In the genomic region with DNA sequence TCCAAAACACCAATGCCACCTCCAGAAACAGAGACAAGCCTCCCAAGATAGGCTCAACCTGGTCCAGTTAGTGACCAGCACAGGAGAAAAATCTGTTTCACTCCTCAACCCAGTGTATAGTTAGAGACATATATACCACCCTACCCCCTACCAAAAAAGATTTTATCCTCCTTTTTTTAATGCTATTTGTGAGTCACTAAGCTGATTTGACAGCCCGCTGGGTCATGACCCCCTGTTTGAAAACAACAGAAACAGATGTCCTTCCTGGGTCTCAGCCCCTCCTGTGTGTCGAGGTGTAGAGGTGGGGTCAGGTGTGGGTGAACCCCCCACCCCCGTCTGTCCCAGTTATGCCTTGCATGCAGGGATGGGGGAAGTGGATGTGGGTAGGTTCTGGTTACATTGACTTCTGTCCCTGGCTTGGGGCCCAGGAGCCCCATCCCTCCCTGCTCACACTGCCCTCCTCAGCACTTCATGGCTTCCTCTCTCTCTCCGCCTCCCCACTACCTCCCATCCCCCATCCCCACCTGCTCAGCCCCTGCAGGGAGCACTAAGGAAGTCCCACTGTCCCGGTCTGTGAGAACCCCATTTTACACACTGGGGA, we compare ENCODE assay signal across 18 cellular contexts. TPM values are rescaled to one million over a fixed set of nuclear protein-coding genes. Genes with fewer than 3 reads are reported as not detected.
A peak's percentile ranks its signal among the peaks of the same experiment; 100 is the strongest.
DNase-seq lines count a peak whose midpoint lies in the region; ATAC-seq and TF ChIP-seq lines count a peak whose summit lies in the region.
"Had no signal": no experiment of that assay in that cellular context is flagged by ENCODE, and none has a peak within 500 bp of the region (broad histone marks: within the 10 kb centered on the region; RNA-seq: fewer than 3 reads in every experiment).

No MANE protein-coding gene starts in this region.

- no peak overlapping the region for H3K4me3 Mint-ChIP-seq in activated T-helper 17 cell treated with anti-CD3 and anti-CD28 coated beads, Interleukin-2, amount 50 U/mL, for 72 hours
- H3K4me3 Mint-ChIP-seq: natural killer cell treated with Interleukin-12 subunit alpha and Interleukin-12 subunit beta and Interleukin-15 and Interleukin-18, amount 100 ng/mL, for 72 hours; T-helper 1 cell treated with Interleukin-12 subunit alpha and Interleukin-12 subunit beta and Interleukin-4 antibody, amounts not matched to agents 30 μg/mL and 1 μg/mL, for 36 hours had no signal

- H3K27ac Mint-ChIP-seq in activated T-helper 17 cell treated with anti-CD3 and anti-CD28 coated beads, Interleukin-2, amount 50 U/mL, for 72 hours = peak overlapping the region; percentile 30
- H3K27ac Mint-ChIP-seq: natural killer cell treated with Interleukin-12 subunit alpha and Interleukin-12 subunit beta and Interleukin-15 and Interleukin-18, amount 100 ng/mL, for 72 hours; T-helper 1 cell treated with Interleukin-12 subunit alpha and Interleukin-12 subunit beta and Interleukin-4 antibody, amounts not matched to agents 30 μg/mL and 1 μg/mL, for 36 hours had no signal

- H3K36me3 ChIP-seq in osteoblast (ENCODE audit: insufficient read depth, low read length) = peaks cover 55% of the 10 kb centered on the region

- no peak for ATAC-seq in activated T-helper 17 cell treated with anti-CD3 and anti-CD28 coated beads, Interleukin-2, amount 50 U/mL, for 72 hours (replicated peaks)
- ATAC-seq in GM18511 (IDR thresholded peaks at IDR 0.05; ENCODE audit: unreplicated experiment) (no peak), HG02970 (IDR thresholded peaks at IDR 0.05; ENCODE audit: low FRiP score, unreplicated experiment) (no peak)
- ATAC-seq: foreskin keratinocyte had no signal

- H3K4me1 ChIP-seq in osteoblast (ENCODE audit: insufficient read depth, low read length) = peaks cover 8% of the 10 kb centered on the region
- H3K4me1 ChIP-seq: foreskin keratinocyte had no signal

- H2AFZ ChIP-seq in osteoblast (ENCODE audit: low read length) = no peak overlapping the region

- no peaks in the 10 kb centered on the region for H3K27me3 Mint-ChIP-seq in activated T-helper 17 cell treated with anti-CD3 and anti-CD28 coated beads, Interleukin-2, amount 50 U/mL, for 72 hours

- no peaks in the 10 kb centered on the region for H3K9me3 ChIP-seq in osteoblast (ENCODE audit: low read depth, low read length)
- H3K9me3 ChIP-seq: transverse colon had no signal

- H3K27me3 ChIP-seq in osteoblast (ENCODE audit: insufficient read depth, low read length) = no peaks in the 10 kb centered on the region
- H3K27me3 ChIP-seq: foreskin keratinocyte, transverse colon had no signal

- no peaks in the 10 kb centered on the region for H3K79me2 ChIP-seq in osteoblast (ENCODE audit: insufficient read depth, low read length)

- DNase-seq in NCI-H2081 (lab: John Stamatoyannopoulos, UW) = peak; percentile 15 to 18
- no peak for DNase-seq in NCI-H2081 treated with DMSO at 0.1 percent for 48 hours (lab: John Stamatoyannopoulos, UW)
- peak; percentile 65 for DNase-seq in NCI-H2107 treated with DMSO at 0.1 percent for 48 hours (lab: John Stamatoyannopoulos, UW; ENCODE audit: unreplicated experiment)
- DNase-seq in osteoblast (ENCODE audit: insufficient read length, low spot score, missing footprints) = peak; percentile 64
- no peak for DNase-seq in HUDEP-2 (lab: John Stamatoyannopoulos, UW; ENCODE audit: unreplicated experiment in 76 of 76)
- DNase-seq: 8988T; activated CD4-positive, alpha-beta T cell treated with anti-CD3 and anti-CD28 coated beads, Interleukin-2, amount 50 U/mL, for 4 hours; activated naive CD4-positive, alpha-beta T cell treated with anti-CD3 and anti-CD28 coated beads, Interleukin-2, amount 50 U/mL, for 16 hours; Calu3; cortex of kidney; foreskin keratinocyte; kidney; transverse colon had no signal

- peaks cover 11% of the 10 kb centered on the region for H3K4me1 Mint-ChIP-seq in activated T-helper 17 cell treated with anti-CD3 and anti-CD28 coated beads, Interleukin-2, amount 50 U/mL, for 72 hours

- no peak overlapping the region for H3K27ac ChIP-seq in osteoblast (ENCODE audit: low read depth, low read length)
- H3K27ac ChIP-seq: foreskin keratinocyte had no signal

- no peaks in the 10 kb centered on the region for H3K9me3 Mint-ChIP-seq in activated T-helper 17 cell treated with anti-CD3 and anti-CD28 coated beads, Interleukin-2, amount 50 U/mL, for 72 hours
- H3K9me3 Mint-ChIP-seq: natural killer cell treated with Interleukin-12 subunit alpha and Interleukin-12 subunit beta and Interleukin-15 and Interleukin-18, amount 100 ng/mL, for 72 hours; T-helper 1 cell treated with Interleukin-12 subunit alpha and Interleukin-12 subunit beta and Interleukin-4 antibody, amounts not matched to agents 30 μg/mL and 1 μg/mL, for 36 hours had no signal

- H3K4me3 ChIP-seq in osteoblast (ENCODE audit: insufficient read depth, low read length) = no peak overlapping the region
- H3K4me3 ChIP-seq: transverse colon had no signal

- no peak overlapping the region for H3K4me2 ChIP-seq in osteoblast (ENCODE audit: insufficient read depth, low read length)

- peaks cover 6% of the 10 kb centered on the region for H4K20me1 ChIP-seq in osteoblast (ENCODE audit: insufficient read depth, low read length)

- TF ChIP-seq CTCF in osteoblast (IDR thresholded peaks at IDR 0.05; ENCODE audit: extremely low read depth, low read depth, low read length) = no peak

- no peaks in the 10 kb centered on the region for H3K36me3 Mint-ChIP-seq in activated T-helper 17 cell treated with anti-CD3 and anti-CD28 coated beads, Interleukin-2, amount 50 U/mL, for 72 hours (ENCODE audit: low read depth)
- H3K36me3 Mint-ChIP-seq: natural killer cell treated with Interleukin-12 subunit alpha and Interleukin-12 subunit beta and Interleukin-15 and Interleukin-18, amount 100 ng/mL, for 72 hours had no signal

RNA-seq across cellular contexts. Expression of a gene that starts 14.0 kb away (rescaled TPM):
- total RNA-seq in activated T-helper 17 cell treated with anti-CD3 and anti-CD28 coated beads, Interleukin-2, amount 50 U/mL, for 72 hours = 100 to 1,000 TPM in 1 of 2 donors, 10 to 100 TPM in 1; 55.3 to 165 TPM
- total RNA-seq in osteoblast = 28.3 and 31.8 TPM in 2 replicates

RNA-seq across cellular contexts. Expression of a gene that starts 28.6 kb away (rescaled TPM):
- total RNA-seq in activated T-helper 17 cell treated with anti-CD3 and anti-CD28 coated beads, Interleukin-2, amount 50 U/mL, for 72 hours = 1 to 10 TPM in 1 of 2 donors, under 1 TPM in 1; 0.91 to 2.2 TPM
- total RNA-seq in osteoblast = 44.5 and 46.6 TPM in 2 replicates

RNA-seq across cellular contexts. Expression of a gene that starts 30.9 kb away (rescaled TPM):
- total RNA-seq in activated T-helper 17 cell treated with anti-CD3 and anti-CD28 coated beads, Interleukin-2, amount 50 U/mL, for 72 hours = under 1 TPM; 0.45 to 0.64 TPM
- total RNA-seq in osteoblast = 38.9 and 46.0 TPM in 2 replicates

RNA-seq across cellular contexts. Expression of a gene that starts 37.4 kb away (rescaled TPM):
- 1 to 10 TPM in 1 of 2 donors, under 1 TPM in 1; 0.89 to 1.6 TPM for total RNA-seq in activated T-helper 17 cell treated with anti-CD3 and anti-CD28 coated beads, Interleukin-2, amount 50 U/mL, for 72 hours
- 1.2 and 1.4 TPM in 2 replicates for total RNA-seq in osteoblast
- total RNA-seq: natural killer cell treated with Interleukin-12 subunit alpha and Interleukin-12 subunit beta and Interleukin-15 and Interleukin-18, amount 100 ng/mL, for 72 hours had no signal

Comparison
In these comparisons a context has a peak if more than half of its experiments do, and no peak if none do; other contexts are left out.
1. DNase-seq: peak in NCI-H2081 (2 of 2), NCI-H2107 treated with DMSO at 0.1 percent for 48 hours (single experiment) and osteoblast (single experiment); none in NCI-H2081 treated with DMSO at 0.1 percent for 48 hours (single experiment) and HUDEP-2 (0 of 76).
2. RNA of a gene that starts 28.6 kb away (total RNA-seq): 44.5 to 46.6 TPM in osteoblast; 0.91 to 2.2 TPM in activated T-helper 17 cell treated with anti-CD3 and anti-CD28 coated beads, Interleukin-2, amount 50 U/mL, for 72 hours; every median in the first group is over 10 times any median in the second.
3. RNA of a gene that starts 30.9 kb away (total RNA-seq): 38.9 to 46.0 TPM in osteoblast; 0.45 to 0.64 TPM in activated T-helper 17 cell treated with anti-CD3 and anti-CD28 coated beads, Interleukin-2, amount 50 U/mL, for 72 hours; every median in the first group is over 10 times any median in the second.